4 cellular contexts compared by ENCODE assay signal in the genomic region with DNA sequence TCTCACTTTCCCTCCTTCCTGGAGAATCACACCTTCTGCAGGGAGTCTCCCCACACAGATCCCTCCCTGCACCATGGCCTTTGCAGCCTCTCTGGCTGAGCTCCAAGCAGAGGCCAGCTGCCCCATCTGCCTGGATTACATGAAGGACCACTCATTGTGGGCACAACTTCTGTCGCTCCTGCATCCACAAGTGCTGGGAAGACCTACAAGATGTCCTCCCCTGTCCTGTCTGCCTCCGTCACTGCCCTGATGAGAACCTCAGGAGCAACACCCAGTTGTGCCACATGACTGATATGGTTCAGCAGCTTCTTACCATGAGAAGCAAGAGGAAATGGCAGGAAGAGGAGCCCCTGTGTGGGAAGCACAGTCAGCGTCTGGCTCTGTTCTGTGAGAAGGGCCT. TPM values are rescaled to one million over a fixed set of nuclear protein-coding genes. Genes with fewer than 3 reads are reported as not detected.
"Had no signal": no experiment of that assay in that cellular context is flagged by ENCODE, and none has a peak within 500 bp of the region (broad histone marks: within the 10 kb centered on the region; RNA-seq: fewer than 3 reads in every experiment).

No MANE protein-coding gene starts in this region.

RNA-seq across cellular contexts. Expression of gene TRIM61, which starts 29.5 kb away (rescaled TPM):
- total RNA-seq: mammary epithelial cell, pulmonary artery endothelial cell, smooth muscle cell, vagina had no signal
- polyA plus RNA-seq: mammary epithelial cell, smooth muscle cell had no signal
